ENCODE assay signal across 21 cellular contexts in genomic region chr1:37147906-37148305, GRCh38.
"Had no signal": no experiment of that assay in that cellular context is flagged by ENCODE, and none has a peak within 500 bp of the region (broad histone marks: within the 10 kb centered on the region; RNA-seq: fewer than 3 reads in every experiment).

No MANE protein-coding gene starts in this region.

- H3K36me3 ChIP-seq: ascending aorta had no signal

- H3K9me3 ChIP-seq: ascending aorta, body of pancreas had no signal

- ATAC-seq: body of pancreas, K562, T-cell had no signal

- H3K27ac ChIP-seq: ascending aorta, body of pancreas had no signal

- H3K4me1 ChIP-seq: ascending aorta, body of pancreas had no signal

- H3K4me3 ChIP-seq: ascending aorta, body of pancreas, K562 had no signal

- H3K27me3 ChIP-seq: ascending aorta, body of pancreas had no signal

- DNase-seq: activated B cell treated with CpG ODN at 0.5 μM for 24 hours; activated CD4-positive, alpha-beta T cell treated with anti-CD3 and anti-CD28 coated beads for 1 hour; activated CD4-positive, alpha-beta T cell treated with anti-CD3 and anti-CD28 coated beads, Interleukin-2, amount 10 ng/mL, durations not matched to agents 24 days and 14 days; activated CD4-positive, alpha-beta T cell treated with anti-CD3 and anti-CD28 coated beads, Interleukin-2, amount 50 U/mL, for 48 hours; activated naive CD4-positive, alpha-beta T cell; activated T-cell treated with anti-CD3 and anti-CD28 coated beads, Interleukin-2, amount 50 U/mL, for 1 hour; body of pancreas; Karpas-422; MM.1S; NCI-H1105; NCI-H1436; NCI-H1694 treated with DMSO at 0.1 percent for 48 hours; NCI-H2029 treated with DMSO at 0.1 percent for 48 hours; NCI-H524 treated with DMSO at 0.1 percent for 48 hours; NCI-H774; SIG-M5; T-cell; T-helper 2 cell; T1000 had no signal
